8 cellular contexts compared by ENCODE assay signal in the genomic region with DNA sequence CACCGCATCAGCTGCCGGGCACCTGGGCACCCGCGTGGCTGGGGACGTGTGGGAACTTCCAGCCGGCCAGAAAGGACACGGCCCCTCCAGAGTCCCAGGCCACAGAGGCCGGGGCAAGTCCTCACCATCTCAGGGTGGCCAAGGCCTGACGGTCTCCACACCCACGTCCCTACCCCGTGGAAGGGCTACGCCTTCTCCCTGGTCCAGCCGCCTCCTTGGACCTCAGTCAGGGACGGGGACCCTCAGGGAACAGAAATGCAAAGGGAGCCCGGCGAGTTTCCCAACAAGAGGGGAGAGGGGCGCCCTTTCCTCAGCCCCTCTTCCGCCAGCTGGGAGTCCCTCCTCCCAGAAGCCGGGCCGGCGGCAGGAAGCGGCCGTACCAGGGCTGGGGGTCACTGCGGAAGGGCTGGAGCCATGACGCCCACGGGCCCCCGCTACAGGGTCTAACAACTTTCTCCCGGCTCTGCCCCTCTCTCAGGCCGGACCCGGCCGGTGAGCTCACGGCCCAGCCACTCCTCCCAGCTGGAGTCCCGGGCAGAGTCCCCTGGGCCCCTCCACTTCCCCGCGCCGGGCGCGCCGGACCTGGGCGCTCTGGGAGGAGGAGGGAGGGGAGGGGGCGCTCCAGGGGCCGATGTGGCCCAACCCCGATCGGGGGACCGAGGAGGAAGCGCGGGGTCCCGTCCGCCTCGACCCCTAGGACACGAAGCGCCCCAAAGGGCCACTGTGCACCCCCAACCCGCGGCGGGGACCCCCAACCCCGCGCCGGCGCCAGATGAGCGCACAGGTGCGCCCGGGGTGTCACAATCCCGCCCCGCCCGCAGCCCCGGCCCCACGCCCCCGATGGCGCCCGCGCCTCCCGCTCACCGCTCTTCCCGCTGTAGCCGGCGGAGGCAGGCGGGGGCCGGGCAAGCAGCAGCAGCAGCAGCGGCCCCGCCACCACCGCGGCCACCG. TPM values are rescaled to one million over a fixed set of nuclear protein-coding genes. Genes with fewer than 3 reads are reported as not detected.
DNase-seq lines count a peak whose midpoint lies in the region; ATAC-seq and TF ChIP-seq lines count a peak whose summit lies in the region.

No MANE protein-coding gene starts in this region.

- POLR2A ChIA-PET in MCF 10A (lab: Yijun Ruan, JAX), result interaction anchor here (0.7 to 1.0 kb wide), 3 partner anchors 10 to 405 kb away, joined by 3 to 7 read pairs (median 3); a partner anchor contains a TSS

- DNase-seq in Calu3 (no peak), NAMALWA (ENCODE audit: low spot score) (peak; percentile 46), MCF 10A (ENCODE audit: unreplicated experiment) (no peak), thoracic aorta (ENCODE audit: low spot score) (no peak), activated gamma-delta T cell treated with Interleukin-2 at 50 U/mL for 16 hours (no peak), KG1 (lab: John Stamatoyannopoulos, UW) (no peak)

- intact Hi-C loops in Calu3 (cut with micrococcal nuclease; ENCODE audit: unreplicated experiment), result no loop called here
- intact Hi-C loops in MCF 10A (cut with micrococcal nuclease), result no loop called here

- H3K36me3 Mint-ChIP-seq in Calu3 (ENCODE audit: insufficient read depth, unreplicated experiment) (peaks cover 39% of the 10 kb centered on the region), MCF 10A (ENCODE audit: insufficient read depth, unreplicated experiment) (peaks cover 16% of the 10 kb centered on the region)

- BruUV-seq in Calu3 (replicated peaks; lab: Mats Ljungman, UMichigan) (no TSS peak), MCF 10A (replicated peaks; lab: Mats Ljungman, UMichigan) (no TSS peak)

- peak overlapping the region; percentile 50 for H3K4me3 Mint-ChIP-seq in Calu3 (ENCODE audit: low read depth, unreplicated experiment)
- H3K4me3 Mint-ChIP-seq in MCF 10A (ENCODE audit: unreplicated experiment), result peak overlapping the region; percentile 72

- CTCF ChIA-PET in Calu3 (lab: Charles Lee) (interaction anchor here (0.7 to 1.5 kb wide), 3 partner anchors 10 to 274 kb away, joined by 3 to 5 read pairs (median 3); a partner anchor contains a TSS), MCF 10A (lab: Yijun Ruan, JAX) (no interaction called here)

- no peak for TF ChIP-seq RAD21 in liver (IDR thresholded peaks at IDR 0.05)

- peaks cover 0 to 26% (median 15%) of the 10 kb centered on the region in 4 donors for H3K4me1 ChIP-seq in liver (ENCODE audit: control insufficient read depth in 4 of 4, insufficient read depth in 4 of 4, low read length in 3 of 4)
- peaks cover 9 to 31% of the 10 kb centered on the region in 2 donors for H3K4me1 ChIP-seq in thoracic aorta (ENCODE audit: control insufficient read depth in 1 of 2, low read depth in 2 of 2)

- no peaks in the 10 kb centered on the region for H3K27me3 Mint-ChIP-seq in Calu3 (ENCODE audit: unreplicated experiment)
- H3K27me3 Mint-ChIP-seq in MCF 10A (ENCODE audit: insufficient read depth, unreplicated experiment), result no peaks in the 10 kb centered on the region

- no peaks in the 10 kb centered on the region for H3K9me3 ChIP-seq in liver (ENCODE audit: control insufficient read depth in 4 of 4, low read length in 3 of 4)
- H3K9me3 ChIP-seq in thoracic aorta, result no peaks in the 10 kb centered on the region

- peak overlapping the region; percentile 47 for H3K9ac ChIP-seq in liver (ENCODE audit: low read depth in 1 of 2, low read length in 2 of 2)

- H3K27me3 ChIP-seq in liver (ENCODE audit: control insufficient read depth in 4 of 4, insufficient read depth in 4 of 4, low read length in 3 of 4) (no peaks in the 10 kb centered on the region), thoracic aorta (replicated peaks; ENCODE audit: insufficient read depth) (no peaks in the 10 kb centered on the region)

- H3K9me3 Mint-ChIP-seq in Calu3 (ENCODE audit: low read depth, unreplicated experiment) (no peaks in the 10 kb centered on the region), MCF 10A (ENCODE audit: unreplicated experiment) (no peaks in the 10 kb centered on the region)

- ATAC-seq in GM21390 (IDR thresholded peaks at IDR 0.05; ENCODE audit: unreplicated experiment) (peak; percentile 34), thoracic aorta (ENCODE audit: insufficient number of reproducible peaks, low FRiP score, low read depth) (peak; percentile 16)

- H3K36me3 ChIP-seq in liver (ENCODE audit: control insufficient read depth in 4 of 4, insufficient read depth in 3 of 4, low read depth in 1 of 4, low read length in 3 of 4) (peaks cover 0 to 10% (median 4%) of the 10 kb centered on the region in 4 donors), thoracic aorta (peaks cover 13% of the 10 kb centered on the region)

- H3K27ac Mint-ChIP-seq in Calu3 (ENCODE audit: unreplicated experiment), result no peak overlapping the region
- no peak overlapping the region for H3K27ac Mint-ChIP-seq in MCF 10A (ENCODE audit: low read depth, unreplicated experiment)

- TF ChIP-seq CTCF in Calu3 (IDR thresholded peaks at IDR 0.05; ENCODE audit: unreplicated experiment) (no peak), MCF 10A (IDR thresholded peaks at IDR 0.05; ENCODE audit: unreplicated experiment) (no peak), liver (IDR thresholded peaks at IDR 0.05; ENCODE audit: low read depth, low read length, missing input control) (no peak), thoracic aorta (IDR thresholded peaks at IDR 0.05) (no peak)

- peaks cover 9% of the 10 kb centered on the region for H3K4me1 Mint-ChIP-seq in Calu3 (ENCODE audit: low read depth, unreplicated experiment)
- peaks cover 6% of the 10 kb centered on the region for H3K4me1 Mint-ChIP-seq in MCF 10A (ENCODE audit: insufficient read depth, unreplicated experiment)

- 4% methylated on average over 83 of the region's 83 CpGs for WGBS in liver

- H3K27ac ChIP-seq in liver (ENCODE audit: low read depth in 1 of 2, low read length in 2 of 2) (peak overlapping the region in 1 of 2 donors; percentile 35), thoracic aorta (no peak overlapping the region)

- H3K4me3 ChIP-seq in liver (ENCODE audit: low read depth in 1 of 3, low read length in 3 of 3) (peak overlapping the region; percentile 54 to 80 (median 72)), thoracic aorta (peak overlapping the region; percentile 84)

TF ChIP-seq in liver, 16 proteins besides CTCF, POLR2A, EP300 and RAD21 (continues in another document):
- TF ChIP-seq, protein P1, sequence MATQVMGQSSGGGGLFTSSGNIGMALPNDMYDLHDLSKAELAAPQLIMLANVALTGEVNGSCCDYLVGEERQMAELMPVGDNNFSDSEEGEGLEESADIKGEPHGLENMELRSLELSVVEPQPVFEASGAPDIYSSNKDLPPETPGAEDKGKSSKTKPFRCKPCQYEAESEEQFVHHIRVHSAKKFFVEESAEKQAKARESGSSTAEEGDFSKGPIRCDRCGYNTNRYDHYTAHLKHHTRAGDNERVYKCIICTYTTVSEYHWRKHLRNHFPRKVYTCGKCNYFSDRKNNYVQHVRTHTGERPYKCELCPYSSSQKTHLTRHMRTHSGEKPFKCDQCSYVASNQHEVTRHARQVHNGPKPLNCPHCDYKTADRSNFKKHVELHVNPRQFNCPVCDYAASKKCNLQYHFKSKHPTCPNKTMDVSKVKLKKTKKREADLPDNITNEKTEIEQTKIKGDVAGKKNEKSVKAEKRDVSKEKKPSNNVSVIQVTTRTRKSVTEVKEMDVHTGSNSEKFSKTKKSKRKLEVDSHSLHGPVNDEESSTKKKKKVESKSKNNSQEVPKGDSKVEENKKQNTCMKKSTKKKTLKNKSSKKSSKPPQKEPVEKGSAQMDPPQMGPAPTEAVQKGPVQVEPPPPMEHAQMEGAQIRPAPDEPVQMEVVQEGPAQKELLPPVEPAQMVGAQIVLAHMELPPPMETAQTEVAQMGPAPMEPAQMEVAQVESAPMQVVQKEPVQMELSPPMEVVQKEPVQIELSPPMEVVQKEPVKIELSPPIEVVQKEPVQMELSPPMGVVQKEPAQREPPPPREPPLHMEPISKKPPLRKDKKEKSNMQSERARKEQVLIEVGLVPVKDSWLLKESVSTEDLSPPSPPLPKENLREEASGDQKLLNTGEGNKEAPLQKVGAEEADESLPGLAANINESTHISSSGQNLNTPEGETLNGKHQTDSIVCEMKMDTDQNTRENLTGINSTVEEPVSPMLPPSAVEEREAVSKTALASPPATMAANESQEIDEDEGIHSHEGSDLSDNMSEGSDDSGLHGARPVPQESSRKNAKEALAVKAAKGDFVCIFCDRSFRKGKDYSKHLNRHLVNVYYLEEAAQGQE (IDR thresholded peaks at IDR 0.05), result no peak
- TF ChIP-seq FOXA2 (IDR thresholded peaks at IDR 0.05), result no peak
- TF ChIP-seq, protein P2, sequence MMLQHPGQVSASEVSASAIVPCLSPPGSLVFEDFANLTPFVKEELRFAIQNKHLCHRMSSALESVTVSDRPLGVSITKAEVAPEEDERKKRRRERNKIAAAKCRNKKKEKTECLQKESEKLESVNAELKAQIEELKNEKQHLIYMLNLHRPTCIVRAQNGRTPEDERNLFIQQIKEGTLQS (IDR thresholded peaks at IDR 0.05), result no peak
- TF ChIP-seq SP1 (IDR thresholded peaks at IDR 0.05), result no peak
- no peak for TF ChIP-seq JUND (IDR thresholded peaks at IDR 0.05)
- no peak for TF ChIP-seq TAF1 (conservative IDR thresholded peaks at IDR 0.05)
- TF ChIP-seq HNF4G (IDR thresholded peaks at IDR 0.05), result no peak
- TF ChIP-seq HNF4A (conservative IDR thresholded peaks at IDR 0.05), result no peak
- TF ChIP-seq YY1 (IDR thresholded peaks at IDR 0.05), result no peak

RNA-seq across cellular contexts. Expression of a gene that starts 0.7 kb away (rescaled TPM):
- total RNA-seq in Calu3 (2022), result 70.0 and 78.5 TPM in 2 replicates
- 18.3 and 23.9 TPM in 2 replicates for total RNA-seq in MCF 10A (2022)
- 10 to 100 TPM; 34.4 to 41.7 TPM for total RNA-seq in liver
- 10 to 100 TPM; 18.9 to 50.5 TPM for polyA plus RNA-seq in liver
- 10 to 100 TPM; 38.7 to 55.4 TPM for total RNA-seq in thoracic aorta

RNA-seq across cellular contexts. Expression of a gene that starts 10.8 kb away (rescaled TPM):
- total RNA-seq in Calu3 (2022), result 115 and 126 TPM in 2 replicates
- total RNA-seq in MCF 10A (2022), result 105 and 121 TPM in 2 replicates
- total RNA-seq in liver, result 10 to 100 TPM; 28.3 to 41.5 TPM
- 10 to 100 TPM; 58.6 to 63.4 TPM for polyA plus RNA-seq in liver
- 10 to 100 TPM; 33.2 to 59.2 TPM for total RNA-seq in thoracic aorta

RNA-seq across cellular contexts. Expression of a gene that starts 15.9 kb away (rescaled TPM):
- total RNA-seq in Calu3 (2022) (88.2 and 96.5 TPM in 2 replicates), MCF 10A (2022) (71.9 and 76.8 TPM in 2 replicates), liver (10 to 100 TPM; 39.2 to 91.4 TPM), thoracic aorta (10 to 100 TPM; 68.7 to 91.2 TPM)
- 100 to 1,000 TPM in 1 of 2 donors, 10 to 100 TPM in 1; 76.4 to 118 TPM for polyA plus RNA-seq in liver

RNA-seq across cellular contexts. Expression of a gene that starts 20.6 kb away (rescaled TPM):
- total RNA-seq in Calu3 (2022) (41.2 and 49.6 TPM in 2 replicates), MCF 10A (2022) (29.0 and 37.2 TPM in 2 replicates), liver (100 to 1,000 TPM in 1 of 2 donors, 10 to 100 TPM in 1; 42.2 to 119 TPM), thoracic aorta (10 to 100 TPM; 24.1 to 25.6 TPM)
- polyA plus RNA-seq in liver, result 100 to 1,000 TPM; 133 to 210 TPM

RNA-seq across cellular contexts. Expression of a gene that starts 28.6 kb away (rescaled TPM):
- total RNA-seq in Calu3 (2022) (49.8 and 52.5 TPM in 2 replicates), MCF 10A (2022) (37.0 and 43.7 TPM in 2 replicates), liver (10 to 100 TPM in 1 of 2 donors, 1 to 10 TPM in 1; 9.4 to 10.3 TPM), thoracic aorta (10 to 100 TPM; 20.0 to 27.2 TPM)
- 1 to 10 TPM; 2.0 to 6.5 TPM for polyA plus RNA-seq in liver
